ENCODE assay signal across 8 cellular contexts in the genomic region with DNA sequence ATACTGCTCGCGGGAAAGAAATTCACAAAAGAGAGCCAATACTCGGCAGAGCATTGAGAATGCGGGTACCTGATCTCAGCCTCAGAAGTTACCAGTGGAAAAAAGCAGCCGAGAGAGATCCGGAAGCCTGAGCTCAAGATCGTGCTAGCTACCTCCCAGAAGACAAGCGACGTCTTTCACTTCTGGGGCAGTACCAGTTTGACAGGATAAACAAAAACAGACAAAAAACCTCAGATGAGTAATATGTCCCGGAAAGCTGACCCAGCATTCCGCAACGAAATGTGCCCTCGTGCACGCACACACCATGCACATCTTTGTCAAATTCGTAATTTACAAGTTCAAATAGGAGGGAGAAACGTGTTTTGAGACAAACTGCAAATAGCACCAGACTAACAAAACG.
A peak's percentile ranks its signal among the peaks of the same experiment; 100 is the strongest.
DNase-seq lines count a peak whose midpoint lies in the region; ATAC-seq and TF ChIP-seq lines count a peak whose summit lies in the region.
"Not testable (repeated sequence)": the region's sequence is repeated elsewhere in the genome, so short reads cannot be mapped to it uniquely, and the experiment has no call there.

No MANE protein-coding gene starts in this region.

- not testable (repeated sequence) for H3K4me1 Mint-ChIP-seq in activated T-cell treated with anti-CD3 and anti-CD28 coated beads, Interleukin-2, amount 50 U/mL, for 4 hours (ENCODE audit: low read depth)

- H4K20me1 ChIP-seq in BLaER1 = not testable (repeated sequence)

- ATAC-seq in GM18907 (IDR thresholded peaks at IDR 0.05; ENCODE audit: unreplicated experiment) (peak; percentile 45), GM21576 (IDR thresholded peaks at IDR 0.05; ENCODE audit: unreplicated experiment) (peak; percentile 28), HG02970 (IDR thresholded peaks at IDR 0.05; ENCODE audit: low FRiP score, unreplicated experiment) (peak; percentile 28), HG03521 (IDR thresholded peaks at IDR 0.05; ENCODE audit: unreplicated experiment) (peak; percentile 24), foreskin keratinocyte (peak; percentile 42), omental fat pad (ENCODE audit: low FRiP score) (peak; percentile 51)
- peak; percentile 40 to 47 for ATAC-seq in activated T-cell treated with anti-CD3 and anti-CD28 coated beads, Interleukin-2, amount 50 U/mL, for 4 hours

- H3K9ac ChIP-seq in BLaER1 = not testable (repeated sequence)

- not testable (repeated sequence) for H3K4me1 ChIP-seq in BLaER1, foreskin keratinocyte

- not testable (repeated sequence) for H3K36me3 Mint-ChIP-seq in activated T-cell treated with anti-CD3 and anti-CD28 coated beads, Interleukin-2, amount 50 U/mL, for 4 hours (ENCODE audit: insufficient read depth)

- not testable (repeated sequence) for H3K9me3 ChIP-seq in BLaER1

- not testable (repeated sequence) for H3K27me3 ChIP-seq in BLaER1, foreskin keratinocyte

- H3K4me2 ChIP-seq in BLaER1 = not testable (repeated sequence)

- not testable (repeated sequence) for H3K27ac ChIP-seq in BLaER1, foreskin keratinocyte

- not testable (repeated sequence) for TF ChIP-seq CTCF in foreskin keratinocyte (conservative IDR thresholded peaks at IDR 0.05); omental fat pad (IDR thresholded peaks at IDR 0.05)

- not testable (repeated sequence) for H3K27me3 Mint-ChIP-seq in activated T-cell treated with anti-CD3 and anti-CD28 coated beads, Interleukin-2, amount 50 U/mL, for 4 hours (ENCODE audit: low read depth)

- H3K4me3 Mint-ChIP-seq in activated T-cell treated with anti-CD3 and anti-CD28 coated beads, Interleukin-2, amount 50 U/mL, for 4 hours = peak overlapping the region; percentile 80

- H3K36me3 ChIP-seq in BLaER1 = not testable (repeated sequence)

- peak overlapping the region; percentile 61; the same call in 1 of the 2 replicates for H3K4me3 ChIP-seq in BLaER1

- not testable (repeated sequence) for H3K9me3 Mint-ChIP-seq in activated T-cell treated with anti-CD3 and anti-CD28 coated beads, Interleukin-2, amount 50 U/mL, for 4 hours

- DNase-seq in activated T-cell treated with anti-CD3 and anti-CD28 coated beads, Interleukin-2, amount 50 U/mL, for 4 hours; foreskin keratinocyte; omental fat pad (ENCODE audit: low spot score): not testable (repeated sequence)
